In the genomic region with DNA sequence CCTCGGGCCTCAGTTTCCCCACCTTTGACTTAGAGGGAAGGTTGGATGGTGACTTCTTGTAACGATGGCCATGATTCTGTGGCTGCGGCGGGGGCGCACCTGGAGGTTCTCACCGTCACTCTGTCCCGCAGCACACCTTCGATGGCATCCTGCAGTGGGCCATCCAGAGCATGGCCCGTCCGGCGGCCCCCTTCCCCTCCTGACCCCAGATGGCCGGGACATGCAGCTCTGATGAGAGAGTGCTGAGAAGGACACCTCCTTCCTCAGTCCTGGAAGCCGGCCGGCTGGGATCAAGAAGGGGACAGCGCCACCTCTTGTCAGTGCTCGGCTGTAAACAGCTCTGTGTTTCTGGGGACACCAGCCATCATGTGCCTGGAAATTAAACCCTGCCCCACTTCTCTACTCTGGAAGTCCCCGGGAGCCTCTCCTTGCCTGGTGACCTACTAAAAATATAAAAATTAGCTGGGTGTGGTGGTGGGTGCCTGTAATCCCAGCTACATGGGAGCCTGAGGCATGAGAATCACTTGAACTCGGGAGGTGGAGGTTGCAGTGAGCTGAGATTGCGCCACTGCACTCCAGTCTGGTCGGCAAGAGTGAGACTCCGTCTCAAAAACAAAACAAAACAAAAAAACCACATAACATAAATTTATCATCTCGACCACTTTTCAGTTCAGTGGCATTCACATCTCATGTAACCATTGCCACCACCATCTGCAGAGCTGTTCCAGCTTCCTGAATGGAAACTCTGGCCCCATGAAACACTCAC, we compare ENCODE assay signal across 8 cellular contexts. TPM values are rescaled to one million over a fixed set of nuclear protein-coding genes. Genes with fewer than 3 reads are reported as not detected.
DNase-seq lines count a peak whose midpoint lies in the region; ATAC-seq and TF ChIP-seq lines count a peak whose summit lies in the region.

No MANE protein-coding gene starts in this region.

- TF ChIP-seq CTCF in epithelial cell of esophagus (IDR thresholded peaks at IDR 0.05; ENCODE audit: insufficient read depth, low read depth, low read length, missing control alignments): peak; percentile 84

- no peaks in the 10 kb centered on the region for H3K9me3 Mint-ChIP-seq in IgD-negative memory B cell

- H3K4me1 Mint-ChIP-seq in IgD-negative memory B cell: peaks cover 17 to 36% (median 33%) of the 10 kb centered on the region in 3 donors

- ATAC-seq in GM19467 (IDR thresholded peaks at IDR 0.05; ENCODE audit: unreplicated experiment): no peak

- H3K4me3 ChIP-seq in epithelial cell of esophagus (ENCODE audit: low read length): no peak overlapping the region

- H3K36me3 Mint-ChIP-seq in IgD-negative memory B cell: no peaks in the 10 kb centered on the region

- DNase-seq in DMS 273 (lab: John Stamatoyannopoulos, UW; ENCODE audit: unreplicated experiment) (peak; percentile 89), OCI-M2 (lab: John Stamatoyannopoulos, UW; ENCODE audit: unreplicated experiment) (peak; percentile 94), activated T-cell treated with anti-CD3 and anti-CD28 coated beads for 1 hour (ENCODE audit: low read depth) (peak; percentile 65), epithelial cell of esophagus (ENCODE audit: low read depth) (peak; percentile 87), myocyte (ENCODE audit: low read depth) (peak; percentile 88)
- peak; percentile 51 for DNase-seq in stimulated activated CD8-positive, alpha-beta memory T cell treated with anti-CD3 and anti-CD28 coated beads, Interleukin-7, amount 100 ng/mL, for 24 hours (ENCODE audit: low read depth)

- peak overlapping the region; percentile 86 to 97 (median 97) for H3K27ac Mint-ChIP-seq in IgD-negative memory B cell

- H3K4me3 Mint-ChIP-seq in IgD-negative memory B cell: peak overlapping the region; percentile 34 to 92 (median 62)

- H3K27me3 Mint-ChIP-seq in IgD-negative memory B cell: peaks cover 1% of the 10 kb centered on the region

RNA-seq across cellular contexts. Expression of a gene that starts 2.1 kb away (rescaled TPM):
- polyA plus RNA-seq in IgD-negative memory B cell: 130 TPM
- 186 and 244 TPM in 2 replicates for total RNA-seq in myocyte
- polyA plus RNA-seq in myocyte (2012): 186 TPM

RNA-seq across cellular contexts. Expression of a gene that starts 12.0 kb away (rescaled TPM):
- polyA plus RNA-seq in IgD-negative memory B cell: 0.45 TPM
- total RNA-seq in myocyte: 9.7 and 21.4 TPM in 2 replicates
- polyA plus RNA-seq in myocyte (2012): 9.9 TPM

RNA-seq across cellular contexts. Expression of a gene that starts 36.0 kb away (rescaled TPM):
- polyA plus RNA-seq in IgD-negative memory B cell: not detected
- total RNA-seq in myocyte: not detected in 2 replicates
- 0.59 TPM for polyA plus RNA-seq in myocyte (2012)

RNA-seq across cellular contexts. Expression of a gene that starts 41.5 kb away (rescaled TPM):
- polyA plus RNA-seq in IgD-negative memory B cell: 36.4 TPM
- total RNA-seq in myocyte: 28.1 and 38.0 TPM in 2 replicates
- polyA plus RNA-seq in myocyte (2012): 28.1 TPM

RNA-seq across cellular contexts. Expression of a gene that starts 55.7 kb away (rescaled TPM):
- 5.1 TPM for polyA plus RNA-seq in IgD-negative memory B cell
- total RNA-seq in myocyte: not detected in 2 replicates
- 0.03 TPM for polyA plus RNA-seq in myocyte (2012)
